Comparison of ENCODE assay signal across 16 cellular contexts in genomic region chr1:11522400-11523235, GRCh38. TPM values are rescaled to one million over a fixed set of nuclear protein-coding genes. Genes with fewer than 3 reads are reported as not detected.
DNase-seq lines count a peak whose midpoint lies in the region; ATAC-seq and TF ChIP-seq lines count a peak whose summit lies in the region.
"Had no signal": no experiment of that assay in that cellular context is flagged by ENCODE, and none has a peak within 500 bp of the region (broad histone marks: within the 10 kb centered on the region; RNA-seq: fewer than 3 reads in every experiment).

No MANE protein-coding gene starts in this region.

- H2BK120ac ChIP-seq in mesendoderm (ENCODE audit: low read depth, low read length), result no peak overlapping the region

- H4K5ac ChIP-seq in mesendoderm (ENCODE audit: low read length), result no peak overlapping the region

- peaks cover 7% of the 10 kb centered on the region for H3K4me1 Mint-ChIP-seq in WTC11

- peak; percentile 74 for DNase-seq in cardiac septum (ENCODE audit: low spot score)
- no peak for DNase-seq in Right ventricle myocardium inferior (ENCODE audit: missing footprints)
- peak; percentile 9 for DNase-seq in WTC11 (ENCODE audit: low spot score)
- DNase-seq in mesendoderm, result no peak
- peak; percentile 65 for DNase-seq in upper lobe of right lung
- DNase-seq in NCI-H2081 (lab: John Stamatoyannopoulos, UW), result no peak
- DNase-seq: Caco-2, DMS53, IMR-90, Kasumi-1, NCI-H2029, NCI-H524, SIG-M5 had no signal

- H3K56ac ChIP-seq in mesendoderm (ENCODE audit: low read length), result no peak overlapping the region

- H3K4me3 Mint-ChIP-seq in WTC11, result no peak overlapping the region

- no peaks in the 10 kb centered on the region for H3K79me1 ChIP-seq in mesendoderm (ENCODE audit: low read length)

- TF ChIP-seq CTCF in WTC11 (IDR thresholded peaks at IDR 0.05), result no peak
- no peak for TF ChIP-seq CTCF in upper lobe of right lung (IDR thresholded peaks at IDR 0.05)

- intact Hi-C loops in cardiac septum (cut with DNase I), result no loop called here
- intact Hi-C loops in Right ventricle myocardium inferior (cut with DNase I), result no loop called here
- intact Hi-C loops in upper lobe of right lung (cut with DNase I), result no loop called here

- no peak overlapping the region for H3K4ac ChIP-seq in mesendoderm (ENCODE audit: low read depth, low read length)

- POLR2A ChIA-PET in WTC11 (lab: Charles Lee), result no interaction called here

- H3K36me3 Mint-ChIP-seq in WTC11, result 0 out of 2 replicates have a peak, but pooled peaks cover 2% of the 10 kb centered on the region

- H3K9me3 ChIP-seq in upper lobe of right lung, result no peaks in the 10 kb centered on the region
- H3K9me3 ChIP-seq: A549, Caco-2 had no signal

- no peaks in the 10 kb centered on the region for H3K9me3 Mint-ChIP-seq in WTC11

- H3K79me2 ChIP-seq in mesendoderm (ENCODE audit: control insufficient read depth, insufficient read depth, low read length), result no peaks in the 10 kb centered on the region

- no peak overlapping the region for H3K4me3 ChIP-seq in mesendoderm (ENCODE audit: low read length)
- H3K4me3 ChIP-seq in upper lobe of right lung, result no peak overlapping the region
- H3K4me3 ChIP-seq: A549 had no signal

- H4K8ac ChIP-seq in mesendoderm (ENCODE audit: low read depth, low read length), result no peak overlapping the region

- H3K27ac Mint-ChIP-seq in WTC11, result 0 out of 2 replicates have a peak overlapping the region, but pooled peaks have one; percentile 53

- no peak overlapping the region for H3K23ac ChIP-seq in mesendoderm (ENCODE audit: low read length)

- H3K27me3 ChIP-seq in mesendoderm (ENCODE audit: insufficient read depth, low read length, poor library complexity) (no peaks in the 10 kb centered on the region), upper lobe of right lung (no peaks in the 10 kb centered on the region)

- H3K4me1 ChIP-seq in mesendoderm (ENCODE audit: control insufficient read depth, low read depth, low read length) (no peaks in the 10 kb centered on the region), upper lobe of right lung (no peaks in the 10 kb centered on the region)
- H3K4me1 ChIP-seq: A549, Caco-2 had no signal

- H3K36me3 ChIP-seq in mesendoderm (ENCODE audit: control insufficient read depth, insufficient read depth, low read length) (no peaks in the 10 kb centered on the region), upper lobe of right lung (no peaks in the 10 kb centered on the region)

- ATAC-seq in Right ventricle myocardium inferior (no peak), WTC11 (no peak), upper lobe of right lung (no peak), GM21515 (IDR thresholded peaks at IDR 0.05; ENCODE audit: unreplicated experiment) (no peak), GM18511 (IDR thresholded peaks at IDR 0.05; ENCODE audit: unreplicated experiment) (no peak)
- ATAC-seq: A549 had no signal

- H3K18ac ChIP-seq in mesendoderm (ENCODE audit: low read length), result peak overlapping the region; percentile 11

- CTCF ChIA-PET in WTC11 (lab: Charles Lee), result interaction anchor here (0.9 to 1.4 kb wide), 3 partner anchors 44 to 202 kb away, joined by 3 to 6 read pairs (median 3); partner anchors contain the start of gene DISP3

- H3K27me3 Mint-ChIP-seq in WTC11 (ENCODE audit: low read depth), result no peaks in the 10 kb centered on the region

- no peak overlapping the region for H3K4me2 ChIP-seq in mesendoderm (ENCODE audit: low read length)
- H3K4me2 ChIP-seq: A549 had no signal

- H2AK5ac ChIP-seq in mesendoderm (ENCODE audit: low read length), result no peak overlapping the region

- no peak overlapping the region for H3K9ac ChIP-seq in mesendoderm (ENCODE audit: low read length)

- H2BK5ac ChIP-seq in mesendoderm (ENCODE audit: low read length), result no peak overlapping the region

- no CpG with 5 or more reads among the region's 8 CpGs for WGBS in mesendoderm (ENCODE audit: extremely low coverage, insufficient coverage, low lambda C conversion rate)

- H2BK15ac ChIP-seq in mesendoderm (replicated peaks; ENCODE audit: low read depth), result no peak overlapping the region

- H3K27ac ChIP-seq in mesendoderm (ENCODE audit: low read depth, low read length), result no peak overlapping the region
- H3K27ac ChIP-seq in upper lobe of right lung, result no peak overlapping the region
- H3K27ac ChIP-seq: A549 had no signal

TF ChIP-seq in WTC11, 78 proteins besides CTCF, POLR2A, EP300 and RAD21 (continues in another document):
- TF ChIP-seq ERG (CRISPR knock-in tag; IDR thresholded peaks at IDR 0.05) (no peak), E2F4 (CRISPR knock-in tag; IDR thresholded peaks at IDR 0.05; ENCODE audit: borderline replicate concordance, low read depth) (no peak), EMX1 (CRISPR knock-in tag; IDR thresholded peaks at IDR 0.05) (no peak), ATF6 (CRISPR knock-in tag; IDR thresholded peaks at IDR 0.05) (no peak), SOX15 (CRISPR knock-in tag; IDR thresholded peaks at IDR 0.05) (no peak), ESRRA (CRISPR knock-in tag; IDR thresholded peaks at IDR 0.05; ENCODE audit: borderline replicate concordance) (no peak), MYBL2 (CRISPR knock-in tag; IDR thresholded peaks at IDR 0.05) (no peak), CBFB (CRISPR knock-in tag; IDR thresholded peaks at IDR 0.05; ENCODE audit: low read depth) (no peak), PRDM15 (CRISPR knock-in tag; IDR thresholded peaks at IDR 0.05) (no peak)

RNA-seq across cellular contexts. Expression of gene DISP3, which starts 43.7 kb away (rescaled TPM):
- total RNA-seq in cardiac septum (0.05 TPM), Right ventricle myocardium inferior (0.08 TPM), WTC11 (2021) (5.9 to 6.1 TPM (median 6.0 TPM) in 3 replicates), upper lobe of right lung (not detected)
- polyA plus RNA-seq in mesendoderm (2013, experiment 1 of 2), result 0.81 TPM
- 0.76 TPM for polyA plus RNA-seq in mesendoderm (2013, experiment 2 of 2)
- total RNA-seq: IMR-90 had no signal

Comparison
In these comparisons a context has a peak if more than half of its experiments do, and no peak if none do; other contexts are left out.
1. DNase-seq: peak in cardiac septum (single experiment), WTC11 (single experiment) and upper lobe of right lung (single experiment); none in Right ventricle myocardium inferior (single experiment), mesendoderm (single experiment) and NCI-H2081 (0 of 2).